Comparison of ENCODE assay signal across 13 cellular contexts in genomic region chr21:41363370-41364270, GRCh38. TPM values are rescaled to one million over a fixed set of nuclear protein-coding genes. Genes with fewer than 3 reads are reported as not detected.
DNase-seq lines count a peak whose midpoint lies in the region; ATAC-seq and TF ChIP-seq lines count a peak whose summit lies in the region.
"Had no signal": no experiment of that assay in that cellular context is flagged by ENCODE, and none has a peak within 500 bp of the region (broad histone marks: within the 10 kb centered on the region; RNA-seq: fewer than 3 reads in every experiment).

No MANE protein-coding gene starts in this region.

- no peak for TF ChIP-seq EP300 in tibial nerve (IDR thresholded peaks at IDR 0.05)

- H3K36me3 ChIP-seq in heart left ventricle (peaks cover 0 to 26% (median 0%) of the 10 kb centered on the region in 9 donors), lower lobe of right lung (peaks cover 6% of the 10 kb centered on the region), upper lobe of right lung (no peaks in the 10 kb centered on the region), tibial nerve (no peaks in the 10 kb centered on the region)
- H3K36me3 ChIP-seq: gastroesophageal sphincter had no signal

- DNase-seq in heart left ventricle (no peak), Right ventricle myocardium inferior (ENCODE audit: missing footprints) (no peak), lower lobe of right lung (no peak), upper lobe of right lung (no peak), tibial nerve (ENCODE audit: low spot score in 2 of 2) (no peak), NCI-H524 treated with DMSO at 0.1 percent for 48 hours (lab: John Stamatoyannopoulos, UW) (no peak)
- no peak for DNase-seq in activated CD8-positive, alpha-beta T cell treated with anti-CD3 and anti-CD28 coated beads for 36 hours
- DNase-seq: activated CD4-positive, alpha-beta T cell treated with anti-CD3 and anti-CD28 coated beads for 4 hours; EL; kidney glomerular epithelial cell; NCI-H2081 had no signal

- TF ChIP-seq CTCF in heart left ventricle (IDR thresholded peaks at IDR 0.05), result no peak
- no peak for TF ChIP-seq CTCF in activated CD8-positive, alpha-beta T cell treated with anti-CD3 and anti-CD28 coated beads for 36 hours (IDR thresholded peaks at IDR 0.05)
- no peak for TF ChIP-seq CTCF in lower lobe of right lung (IDR thresholded peaks at IDR 0.05)
- no peak for TF ChIP-seq CTCF in upper lobe of right lung (IDR thresholded peaks at IDR 0.05)
- TF ChIP-seq CTCF in tibial nerve (IDR thresholded peaks at IDR 0.05), result no peak

- WGBS in heart left ventricle, 4 donors, result 92 to 93% (median 93%) methylated on average over 15 to 18 of the region's 18 CpGs
- 95% methylated on average over 18 of the region's 18 CpGs for WGBS in tibial nerve, 2 donors

- H3K27me3 ChIP-seq in heart left ventricle, result peaks cover 0 to 5% (median 0%) of the 10 kb centered on the region in 9 donors
- no peaks in the 10 kb centered on the region for H3K27me3 ChIP-seq in lower lobe of right lung (ENCODE audit: low read depth)
- H3K27me3 ChIP-seq in upper lobe of right lung, result no peaks in the 10 kb centered on the region
- no peaks in the 10 kb centered on the region for H3K27me3 ChIP-seq in tibial nerve

- no peak for TF ChIP-seq POLR2A in heart left ventricle (IDR thresholded peaks at IDR 0.05)
- TF ChIP-seq POLR2A in tibial nerve (IDR thresholded peaks at IDR 0.05), result no peak

- no peaks in the 10 kb centered on the region for H3K27me3 Mint-ChIP-seq in activated CD8-positive, alpha-beta T cell treated with anti-CD3 and anti-CD28 coated beads for 36 hours

- CTCF ChIA-PET in activated CD8-positive, alpha-beta T cell treated with anti-CD3 and anti-CD28 coated beads for 36 hours (lab: Charles Lee), result no interaction called here

- H3K9me3 ChIP-seq in heart left ventricle (no peaks in the 10 kb centered on the region), lower lobe of right lung (no peaks in the 10 kb centered on the region), upper lobe of right lung (no peaks in the 10 kb centered on the region), tibial nerve (no peaks in the 10 kb centered on the region)
- H3K9me3 ChIP-seq: gastroesophageal sphincter had no signal

- peak overlapping the region in 5 of 12 donors; percentile 56 to 70 (median 67) for H3K4me3 ChIP-seq in heart left ventricle
- peak overlapping the region; percentile 50 for H3K4me3 ChIP-seq in lower lobe of right lung
- H3K4me3 ChIP-seq in upper lobe of right lung, result peak overlapping the region; percentile 50
- no peak overlapping the region for H3K4me3 ChIP-seq in tibial nerve

- H3K27ac Mint-ChIP-seq in activated CD8-positive, alpha-beta T cell treated with anti-CD3 and anti-CD28 coated beads for 36 hours, result peak overlapping the region; percentile 96

- intact Hi-C loops in heart left ventricle (cut with DNase I) (loop anchor here in 4 of 10 donors (5.0 to 10.0 kb wide), 4 partner anchors 54 to 199 kb away; partner anchors contain the start of genes BACE2 (in 2 of the 4) and MX1 (in 1 of the 4)), Right ventricle myocardium inferior (cut with DNase I) (no loop called here), lower lobe of right lung (cut with DNase I) (no loop called here), upper lobe of right lung (cut with DNase I) (no loop called here)
- intact Hi-C loops in activated CD8-positive, alpha-beta T cell treated with anti-CD3 and anti-CD28 coated beads for 36 hours (cut with micrococcal nuclease), result no loop called here

- peaks cover 0 to 59% (median 23%) of the 10 kb centered on the region in 12 donors for H3K4me1 ChIP-seq in heart left ventricle
- H3K4me1 ChIP-seq in lower lobe of right lung, result peaks cover 22% of the 10 kb centered on the region
- peaks cover 19% of the 10 kb centered on the region for H3K4me1 ChIP-seq in upper lobe of right lung
- peaks cover 0 to 58% (median 9%) of the 10 kb centered on the region in 4 donors for H3K4me1 ChIP-seq in tibial nerve

- H3K27ac ChIP-seq in heart left ventricle, result peak overlapping the region in 8 of 12 donors; percentile 84 to 98 (median 94)
- peak overlapping the region; percentile 90 for H3K27ac ChIP-seq in lower lobe of right lung
- peak overlapping the region; percentile 91 for H3K27ac ChIP-seq in upper lobe of right lung
- H3K27ac ChIP-seq in tibial nerve, result peak overlapping the region in 1 of 4 donors; percentile 86

- peak overlapping the region; percentile 72 for H3K4me3 Mint-ChIP-seq in activated CD8-positive, alpha-beta T cell treated with anti-CD3 and anti-CD28 coated beads for 36 hours

- peaks cover 54% of the 10 kb centered on the region for H3K4me1 Mint-ChIP-seq in activated CD8-positive, alpha-beta T cell treated with anti-CD3 and anti-CD28 coated beads for 36 hours (ENCODE audit: low read depth)

- POLR2A ChIA-PET in activated CD8-positive, alpha-beta T cell treated with anti-CD3 and anti-CD28 coated beads for 36 hours (lab: Charles Lee), result interaction anchor here (1.1 to 1.3 kb wide), 2 partner anchors 61 to 62 kb away, joined by 3 to 4 read pairs; partner anchors contain the start of gene MX1

- H3K9me3 Mint-ChIP-seq in activated CD8-positive, alpha-beta T cell treated with anti-CD3 and anti-CD28 coated beads for 36 hours, result no peaks in the 10 kb centered on the region

- H3K36me3 Mint-ChIP-seq in activated CD8-positive, alpha-beta T cell treated with anti-CD3 and anti-CD28 coated beads for 36 hours (ENCODE audit: low read depth), result peaks cover 3% of the 10 kb centered on the region

- ATAC-seq in heart left ventricle, result no peak
- ATAC-seq in Right ventricle myocardium inferior, result no peak
- no peak for ATAC-seq in activated CD8-positive, alpha-beta T cell treated with anti-CD3 and anti-CD28 coated beads for 36 hours
- no peak for ATAC-seq in lower lobe of right lung
- ATAC-seq in upper lobe of right lung, result no peak
- no peak for ATAC-seq in GM21515 (IDR thresholded peaks at IDR 0.05; ENCODE audit: unreplicated experiment)
- ATAC-seq: gastroesophageal sphincter had no signal

RNA-seq across cellular contexts. Expression of gene MX2, which starts 1.8 kb away (rescaled TPM):
- total RNA-seq in heart left ventricle, result 10 to 100 TPM in 3 of 9 donors, 1 to 10 TPM in 6; 4.2 to 23.3 (median 6.0) TPM
- polyA plus RNA-seq in heart left ventricle, result 1 to 10 TPM; 3.2 to 5.3 TPM
- total RNA-seq in Right ventricle myocardium inferior, result 4.8 TPM
- 10 to 100 TPM in 1 of 2 experiments, 1 to 10 TPM in 1; 9.2 to 10.3 TPM for total RNA-seq in activated CD8-positive, alpha-beta T cell treated with anti-CD3 and anti-CD28 coated beads for 36 hours
- 35.5 TPM for total RNA-seq in lower lobe of right lung
- 23.0 TPM for total RNA-seq in upper lobe of right lung
- total RNA-seq in tibial nerve, result 10 to 100 TPM in 2 of 4 donors, 1 to 10 TPM in 2; 6.7 to 17.5 (median 9.5) TPM

RNA-seq across cellular contexts. Expression of gene FAM3B, which starts 47.0 kb away (rescaled TPM):
- total RNA-seq in heart left ventricle (under 1 TPM in 1 of 9 donors, not detected in 8; 0.54 TPM), Right ventricle myocardium inferior (not detected), lower lobe of right lung (4.8 TPM), upper lobe of right lung (5.2 TPM), tibial nerve (not detected)
- under 1 TPM in 1 of 2 donors, not detected in 1; 0.10 TPM for polyA plus RNA-seq in heart left ventricle
- total RNA-seq in activated CD8-positive, alpha-beta T cell treated with anti-CD3 and anti-CD28 coated beads for 36 hours, result not detected

Comparison
In these comparisons a context has a peak if more than half of its experiments do, and no peak if none do; other contexts are left out.
1. H3K4me3 ChIP-seq: peak in lower lobe of right lung (single experiment) and upper lobe of right lung (single experiment); none in tibial nerve (0 of 4).